ENCODE assay signal across 21 cellular contexts in the genomic region with DNA sequence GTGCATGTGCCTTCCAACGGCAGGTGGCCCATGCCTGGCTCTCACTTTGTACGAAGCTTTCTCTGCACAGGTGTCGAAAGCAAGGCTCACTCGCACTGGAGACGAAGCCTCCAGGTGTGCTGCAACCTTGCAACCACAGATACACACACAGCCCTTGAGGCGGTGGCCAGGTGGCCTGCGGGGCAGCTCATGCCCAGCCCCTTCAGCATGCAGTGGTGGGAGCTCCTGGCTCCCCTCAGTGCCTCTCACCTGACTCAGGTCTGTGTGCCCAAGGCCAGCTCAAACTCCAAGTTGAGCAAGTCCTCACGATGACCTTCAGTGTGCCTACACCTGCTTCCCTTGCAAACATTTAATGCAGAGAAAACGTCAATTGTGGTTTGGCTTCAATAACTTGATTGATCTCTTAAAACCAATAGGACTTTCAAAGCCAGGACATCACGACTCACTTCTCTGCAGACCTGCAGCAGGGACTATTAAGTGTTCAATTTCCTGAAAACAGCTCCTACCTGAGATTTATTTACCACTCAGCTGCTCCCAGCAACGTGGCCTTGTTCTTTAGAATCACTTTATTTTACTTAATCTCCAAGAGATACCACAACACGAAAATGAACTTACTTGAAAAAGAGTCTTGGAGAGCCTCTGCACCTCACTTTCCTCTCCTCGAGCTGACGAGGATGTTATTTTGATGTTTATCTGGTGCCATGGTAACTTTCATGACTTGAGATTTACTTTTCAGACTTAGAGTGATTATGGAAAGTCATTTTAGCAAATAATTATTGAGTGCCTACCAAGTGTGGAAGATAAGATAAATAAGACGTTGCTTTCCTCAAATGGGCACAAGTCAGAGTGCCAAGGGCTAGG.
DNase-seq lines count a peak whose midpoint lies in the region; ATAC-seq, FAIRE-seq and TF ChIP-seq lines count a peak whose summit lies in the region.
"Had no signal": no experiment of that assay in that cellular context is flagged by ENCODE, and none has a peak within 500 bp of the region (broad histone marks: within the 10 kb centered on the region; RNA-seq: fewer than 3 reads in every experiment).

No MANE protein-coding gene starts in this region.

- H3K4me3 Mint-ChIP-seq in activated CD4-positive, alpha-beta T cell treated with anti-CD3 and anti-CD28 coated beads, Interleukin-2, amount 10 ng/mL, durations not matched to agents 7 days and 5 days: no peak overlapping the region
- H3K4me3 Mint-ChIP-seq: nephron had no signal

- H4K5ac ChIP-seq in H1 (ENCODE audit: insufficient read length, low read depth, low read length): no peak overlapping the region

- no peak for TF ChIP-seq EP300 in H1 (IDR thresholded peaks at IDR 0.05; ENCODE audit: borderline replicate concordance in 1 of 2, low read depth in 2 of 2, low read length in 2 of 2)

- no peak overlapping the region for H3K27ac Mint-ChIP-seq in activated CD4-positive, alpha-beta T cell treated with anti-CD3 and anti-CD28 coated beads, Interleukin-2, amount 10 ng/mL, durations not matched to agents 7 days and 5 days
- H3K27ac Mint-ChIP-seq: activated T-helper 2 cell treated with anti-CD3 and anti-CD28 coated beads, Interferon-gamma antibody, Interleukin-2, Interleukin-4, amounts not matched to agents 10 μg/mL and 5 μg/mL and 100 μg/mL, durations not matched to agents 14 hours and 24 hours and 36 hours; nephron had no signal

- H3K56ac ChIP-seq in H1 (replicated peaks; ENCODE audit: insufficient read length, low read depth, low read length): no peak overlapping the region

- no peaks in the 10 kb centered on the region for H3K23me2 ChIP-seq in H1 (ENCODE audit: low read depth, low read length)

- peaks cover 14% of the 10 kb centered on the region for H3K4me1 Mint-ChIP-seq in activated CD4-positive, alpha-beta T cell treated with anti-CD3 and anti-CD28 coated beads, Interleukin-2, amount 10 ng/mL, durations not matched to agents 7 days and 5 days

- H3K27me3 ChIP-seq in H1 (replicated peaks in 1 of 4; ENCODE audit: control insufficient read depth in 3 of 4, extremely low read depth in 1 of 4, insufficient read depth in 3 of 4, low read length in 3 of 4): peaks cover 0 to 2% (median 0%) of the 10 kb centered on the region in 4 experiments; a peak in 1 of 7 replicates
- H3K27me3 ChIP-seq in neuronal stem cell (ENCODE audit: control insufficient read depth in 3 of 3, insufficient read depth in 3 of 3, low read depth in 1 of 3, low read length in 3 of 3): no peaks in the 10 kb centered on the region
- H3K27me3 ChIP-seq: cardiac muscle cell, heart left ventricle had no signal

- no peak overlapping the region for H2BK120ac ChIP-seq in H1 (replicated peaks; ENCODE audit: low read depth, low read length)
- no peak overlapping the region for H2BK120ac ChIP-seq in neuronal stem cell (ENCODE audit: low read depth, low read length)

- H2AK5ac ChIP-seq in H1 (ENCODE audit: low read depth, low read length) (0 out of 2 replicates have a peak overlapping the region, but pooled peaks have one; percentile 77), neuronal stem cell (ENCODE audit: low read depth, low read length) (peak overlapping the region; percentile 52)

- POLR2A ChIA-PET in activated CD4-positive, alpha-beta T cell treated with anti-CD3 and anti-CD28 coated beads, Interleukin-2, amount 10 ng/mL, durations not matched to agents 7 days and 5 days (lab: Charles Lee): no interaction called here
- POLR2A ChIA-PET in H1 (lab: Charles Lee; ENCODE audit: partially characterized antibody): no interaction called here

- H3K4me1 ChIP-seq in H1 (replicated peaks in 1 of 4; ENCODE audit: control insufficient read depth in 3 of 4, insufficient read depth in 4 of 4, low read length in 3 of 4) (peaks cover 0 to 5% (median 3%) of the 10 kb centered on the region in 4 experiments; a peak in 4 of 7 replicates), neuronal stem cell (ENCODE audit: control insufficient read depth in 2 of 2, insufficient read depth in 1 of 2, low read depth in 1 of 2, low read length in 2 of 2) (peaks cover 0 to 4% of the 10 kb centered on the region in 2 donors)

- H3K27ac ChIP-seq in H1 (ENCODE audit: low read depth, low read length): no peak overlapping the region
- H3K27ac ChIP-seq in neuronal stem cell (replicated peaks; ENCODE audit: low read length): no peak overlapping the region
- H3K27ac ChIP-seq: cardiac muscle cell, epithelial cell of prostate, GM23248, heart left ventricle had no signal

- H3K9me3 Mint-ChIP-seq in activated CD4-positive, alpha-beta T cell treated with anti-CD3 and anti-CD28 coated beads, Interleukin-2, amount 10 ng/mL, durations not matched to agents 7 days and 5 days: no peaks in the 10 kb centered on the region
- H3K9me3 Mint-ChIP-seq: activated T-helper 2 cell treated with anti-CD3 and anti-CD28 coated beads, Interferon-gamma antibody, Interleukin-2, Interleukin-4, amounts not matched to agents 10 μg/mL and 5 μg/mL and 100 μg/mL, durations not matched to agents 14 hours and 24 hours and 36 hours; nephron had no signal

- TF ChIP-seq POLR2A in H1 (IDR thresholded peaks at IDR 0.05; ENCODE audit: control extremely low read depth in 1 of 2, low read depth in 2 of 2, low read length in 2 of 2): no peak

- H3K79me2 ChIP-seq in H1 (ENCODE audit: control insufficient read depth in 1 of 2, insufficient read depth in 2 of 2, low read length in 2 of 2): no peaks in the 10 kb centered on the region; a peak in 1 of 4 replicates

- FAIRE-seq in H1 (lab: Jason Lieb, UNC): no peak
- FAIRE-seq: RCC 7860 had no signal

- H2AFZ ChIP-seq in H1 (ENCODE audit: low read length) (no peak overlapping the region), neuronal stem cell (ENCODE audit: low read length) (no peak overlapping the region)
- H2AFZ ChIP-seq: GM23248 had no signal

- H3K4ac ChIP-seq in H1 (replicated peaks; ENCODE audit: insufficient read length, low read depth, low read length) (no peak overlapping the region), neuronal stem cell (ENCODE audit: low read length) (no peak overlapping the region)

- H3K36me3 Mint-ChIP-seq in activated CD4-positive, alpha-beta T cell treated with anti-CD3 and anti-CD28 coated beads, Interleukin-2, amount 10 ng/mL, durations not matched to agents 7 days and 5 days (ENCODE audit: low read depth): no peaks in the 10 kb centered on the region

- no peak for TF ChIP-seq CTCF in H1 (IDR thresholded peaks at IDR 0.05; ENCODE audit: control extremely low read depth in 1 of 3, insufficient read depth in 1 of 3, low read depth in 1 of 3, low read length in 3 of 3)
- TF ChIP-seq CTCF in omental fat pad (IDR thresholded peaks at IDR 0.05): no peak

- 87% methylated on average over 15 of the region's 15 CpGs; no CpG with 5 or more reads in 1 of the 2 experiments for WGBS in H1 (ENCODE audit: extremely low coverage in 1 of 2, insufficient coverage in 1 of 2, insufficient read length in 1 of 2, insufficient replicate concordance in 2 of 2, low coverage in 1 of 2, low lambda C conversion rate in 2 of 2, missing lambda C conversion rate in 1 of 2), 2 experiments
- no CpG with 5 or more reads among the region's 15 CpGs for WGBS in neuronal stem cell (ENCODE audit: extremely low coverage in 2 of 2, insufficient read length in 2 of 2, insufficient replicate concordance in 1 of 2), 2 donors

- TF ChIP-seq RAD21 in H1 (IDR thresholded peaks at IDR 0.05 in 1 of 2, conservative IDR thresholded peaks at IDR 0.05 in 1 of 2; ENCODE audit: low read depth in 2 of 2, low read length in 2 of 2): no peak

- no peak overlapping the region for H3K18ac ChIP-seq in H1 (ENCODE audit: extremely low read depth, low read length)
- peak overlapping the region; percentile 58 for H3K18ac ChIP-seq in neuronal stem cell (ENCODE audit: low read length)

- no peak overlapping the region; the same call in 1 of the 2 replicates for H4K8ac ChIP-seq in H1 (ENCODE audit: extremely low read depth, insufficient read depth, low read length)
- H4K8ac ChIP-seq in neuronal stem cell (ENCODE audit: low read depth, low read length): no peak overlapping the region

- CTCF ChIA-PET in activated CD4-positive, alpha-beta T cell treated with anti-CD3 and anti-CD28 coated beads, Interleukin-2, amount 10 ng/mL, durations not matched to agents 7 days and 5 days (lab: Charles Lee): interaction anchor here (1.3 kb wide), 1 partner anchor 10 kb away, joined by 3 read pairs; no protein-coding TSS in a partner anchor
- CTCF ChIA-PET in H1 (lab: Charles Lee; ENCODE audit: partially characterized antibody): interaction anchor here (0.5 to 4.0 kb wide), 14 partner anchors 11 to 396 kb away, joined by 3 to 20 read pairs (median 5); no protein-coding TSS in a partner anchor

- H2BK5ac ChIP-seq in H1 (ENCODE audit: low read depth, low read length) (0 out of 2 replicates have a peak overlapping the region, but pooled peaks have one; percentile 31), neuronal stem cell (ENCODE audit: low read length) (no peak overlapping the region)

- no peaks in the 10 kb centered on the region for H3K27me3 Mint-ChIP-seq in activated CD4-positive, alpha-beta T cell treated with anti-CD3 and anti-CD28 coated beads, Interleukin-2, amount 10 ng/mL, durations not matched to agents 7 days and 5 days

- H3K23ac ChIP-seq in H1 (ENCODE audit: insufficient read length) (no peak overlapping the region), neuronal stem cell (ENCODE audit: low read depth, low read length, poor library complexity) (peak overlapping the region; percentile 35)

- H3K79me1 ChIP-seq in H1 (ENCODE audit: low read depth, low read length) (no peaks in the 10 kb centered on the region; the same call in 1 of the 2 replicates), neuronal stem cell (ENCODE audit: low read depth, low read length) (no peaks in the 10 kb centered on the region)

- H3K9me3 ChIP-seq in H1 (ENCODE audit: insufficient read depth in 2 of 2, low read depth in 1 of 2, low read length in 1 of 2) (no peaks in the 10 kb centered on the region), neuronal stem cell (replicated peaks in 1 of 2; ENCODE audit: control insufficient read depth in 2 of 2, insufficient read depth in 1 of 2, low read depth in 1 of 2, low read length in 2 of 2) (peaks cover 0 to 2% of the 10 kb centered on the region in 2 donors)
- H3K9me3 ChIP-seq: heart left ventricle had no signal

- H4K91ac ChIP-seq in H1 (replicated peaks; ENCODE audit: insufficient read length, low read length) (no peak overlapping the region), neuronal stem cell (ENCODE audit: low read depth, low read length, poor library complexity) (peak overlapping the region; percentile 82)

- H3K4me3 ChIP-seq in H1 (ENCODE audit: extremely low read depth in 1 of 4, insufficient read depth in 2 of 4, low read depth in 3 of 4, low read length in 4 of 4): no peak overlapping the region
- H3K4me3 ChIP-seq in neuronal stem cell (ENCODE audit: low read length in 2 of 2): no peak overlapping the region
- H3K4me3 ChIP-seq: cardiac muscle cell, GM23248, heart left ventricle had no signal

- H2BK12ac ChIP-seq in H1 (ENCODE audit: low read depth, low read length) (no peak overlapping the region), neuronal stem cell (ENCODE audit: low read length) (peak overlapping the region; percentile 85)

- H3K9ac ChIP-seq in H1 (replicated peaks in 1 of 4; ENCODE audit: extremely low read depth in 1 of 4, low read depth in 3 of 4, low read length in 3 of 4) (no peak overlapping the region), neuronal stem cell (ENCODE audit: low read depth, low read length, poor library complexity) (no peak overlapping the region)
- H3K9ac ChIP-seq: GM23248 had no signal

- no peak overlapping the region for H2BK20ac ChIP-seq in H1 (ENCODE audit: low read length)

- H2BK15ac ChIP-seq in H1 (ENCODE audit: low read length): no peak overlapping the region
- no peak overlapping the region for H2BK15ac ChIP-seq in neuronal stem cell (ENCODE audit: low read length)

- ATAC-seq in omental fat pad (ENCODE audit: low FRiP score): no peak
- ATAC-seq: heart left ventricle, sciatic nerve had no signal

- H3K14ac ChIP-seq in H1 (ENCODE audit: insufficient read length): no peak overlapping the region
- H3K14ac ChIP-seq in neuronal stem cell (ENCODE audit: low read length): no peak overlapping the region

- no peaks in the 10 kb centered on the region for H3K36me3 ChIP-seq in H1 (ENCODE audit: control insufficient read depth in 2 of 4, insufficient read depth in 4 of 4, low read length in 3 of 4)
- H3K36me3 ChIP-seq in neuronal stem cell (replicated peaks in 1 of 2; ENCODE audit: control insufficient read depth in 2 of 2, insufficient read depth in 2 of 2, low read length in 2 of 2): no peaks in the 10 kb centered on the region
- H3K36me3 ChIP-seq: cardiac muscle cell, heart left ventricle had no signal

- H4K20me1 ChIP-seq in H1 (replicated peaks in 1 of 2; ENCODE audit: control insufficient read depth in 1 of 2, insufficient read depth in 2 of 2, low read length in 2 of 2): peaks cover 2 to 3% of the 10 kb centered on the region in 2 experiments

- DNase-seq in activated CD4-positive, alpha-beta T cell treated with anti-CD3 and anti-CD28 coated beads for 48 hours: peak; percentile 10
- DNase-seq in activated CD4-positive, alpha-beta T cell treated with anti-CD3 and anti-CD28 coated beads, Interleukin-2, amount 10 ng/mL, durations not matched to agents 7 days and 5 days: no peak
- DNase-seq in RPMI8226 (peak; percentile 98), H1 (ENCODE audit: low read depth in 1 of 2, low spot score in 2 of 2) (no peak), neuronal stem cell (ENCODE audit: low spot score) (no peak), dermis blood vessel endothelial cell (no peak), omental fat pad (ENCODE audit: low spot score) (no peak), activated gamma-delta T cell (lab: John Stamatoyannopoulos, UW) (no peak)
- DNase-seq: Calu3, GM23248, heart left ventricle, KBM-7, kidney glomerular epithelial cell, NCI-H1436 treated with DMSO at 0.1 percent for 48 hours, NCI-H524 had no signal

- H3K4me2 ChIP-seq in H1 (ENCODE audit: insufficient read depth in 1 of 2, low read depth in 2 of 2, low read length in 2 of 2): no peak overlapping the region
- no peak overlapping the region for H3K4me2 ChIP-seq in neuronal stem cell (ENCODE audit: insufficient read depth, low read length, poor library complexity, severe bottlenecking)

Comparison
In these comparisons a context has a peak if more than half of its experiments do, and no peak if none do; other contexts are left out.
1. DNase-seq: peak in activated CD4-positive, alpha-beta T cell treated with anti-CD3 and anti-CD28 coated beads for 48 hours (single experiment) and RPMI8226 (single experiment); none in activated CD4-positive, alpha-beta T cell treated with anti-CD3 and anti-CD28 coated beads, Interleukin-2, amount 10 ng/mL, durations not matched to agents 7 days and 5 days (single experiment), H1 (0 of 2), neuronal stem cell (single experiment), dermis blood vessel endothelial cell (single experiment), omental fat pad (single experiment) and activated gamma-delta T cell (single experiment).